11 cellular contexts compared by ENCODE assay signal in the genomic region with DNA sequence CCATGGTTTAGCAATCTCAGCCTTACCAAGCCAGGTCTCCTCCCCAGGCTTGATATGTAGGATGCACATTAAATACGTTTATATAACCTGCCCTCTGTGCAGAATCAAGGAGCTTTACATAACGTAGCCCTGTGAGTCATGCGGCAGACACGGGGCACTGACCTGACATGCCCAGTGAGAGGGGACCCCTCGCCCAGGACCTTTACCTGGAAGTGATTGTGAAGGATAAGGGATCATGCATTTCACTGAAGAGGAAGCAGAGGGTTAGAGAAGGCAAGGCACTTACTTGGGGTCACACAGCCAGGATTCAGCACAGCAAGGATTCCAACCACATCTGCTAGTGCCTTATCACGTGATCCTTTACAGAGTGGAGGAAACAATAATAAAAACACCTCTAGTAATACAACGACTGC. TPM values are rescaled to one million over a fixed set of nuclear protein-coding genes. Genes with fewer than 3 reads are reported as not detected.
DNase-seq lines count a peak whose midpoint lies in the region; ATAC-seq and TF ChIP-seq lines count a peak whose summit lies in the region.
"Had no signal": no experiment of that assay in that cellular context is flagged by ENCODE, and none has a peak within 500 bp of the region (broad histone marks: within the 10 kb centered on the region; RNA-seq: fewer than 3 reads in every experiment).

No MANE protein-coding gene starts in this region.

- intact Hi-C loops in activated B cell treated with CpG ODN at 0.5 μM for 24 hours (cut with micrococcal nuclease) = no loop called here
- intact Hi-C loops in spleen (cut with DNase I; ENCODE audit: low total_unique reads) = no loop called here

- H3K4me1 Mint-ChIP-seq in activated CD4-positive, alpha-beta T cell treated with anti-CD3 and anti-CD28 coated beads, Interleukin-2, amount 10 ng/mL, durations not matched to agents 7 days and 5 days = peaks cover 51% of the 10 kb centered on the region
- H3K4me1 Mint-ChIP-seq in activated B cell treated with CpG ODN at 0.5 μM for 24 hours = peaks cover 51% of the 10 kb centered on the region

- TF ChIP-seq CTCF in activated B cell treated with CpG ODN at 0.5 μM for 24 hours (IDR thresholded peaks at IDR 0.05) (no peak), spleen (IDR thresholded peaks at IDR 0.05 in 8 of 11, conservative IDR thresholded peaks at IDR 0.05 in 3 of 11) (no peak)

- no peak for TF ChIP-seq POLR2A in spleen (IDR thresholded peaks at IDR 0.05)

- no peaks in the 10 kb centered on the region for H3K36me3 Mint-ChIP-seq in activated CD4-positive, alpha-beta T cell treated with anti-CD3 and anti-CD28 coated beads, Interleukin-2, amount 10 ng/mL, durations not matched to agents 7 days and 5 days (ENCODE audit: low read depth)
- peaks cover 3% of the 10 kb centered on the region for H3K36me3 Mint-ChIP-seq in activated B cell treated with CpG ODN at 0.5 μM for 24 hours (ENCODE audit: low read depth)

- H3K27me3 ChIP-seq in esophagus (ENCODE audit: control insufficient read depth in 1 of 2, insufficient read depth in 2 of 2, low read length in 2 of 2) (no peaks in the 10 kb centered on the region), spleen (replicated peaks in 1 of 7) (no peaks in the 10 kb centered on the region)
- H3K27me3 ChIP-seq: gastroesophageal sphincter had no signal

- DNase-seq in activated CD4-positive, alpha-beta T cell treated with anti-CD3 and anti-CD28 coated beads, Interleukin-2, amount 10 ng/mL, durations not matched to agents 7 days and 5 days = no peak
- no peak for DNase-seq in activated CD4-positive, alpha-beta T cell treated with anti-CD3 and anti-CD28 coated beads, Interleukin-2, amount 50 U/mL, for 4 hours
- no peak for DNase-seq in activated B cell treated with CpG ODN at 0.5 μM for 24 hours
- DNase-seq in spleen = no peak
- no peak for DNase-seq in HuH-7 (ENCODE audit: low spot score)
- no peak for DNase-seq in NCI-H1092 treated with DMSO at 0.1 percent for 48 hours (lab: John Stamatoyannopoulos, UW)
- DNase-seq: AML-193, NCI-H524 treated with DMSO at 0.1 percent for 48 hours had no signal

- H3K9me3 ChIP-seq in esophagus (ENCODE audit: control insufficient read depth in 2 of 2, insufficient read depth in 1 of 2, low read depth in 1 of 2, low read length in 1 of 2) (no peaks in the 10 kb centered on the region), spleen (no peaks in the 10 kb centered on the region)
- H3K9me3 ChIP-seq: gastroesophageal sphincter had no signal

- H3K27ac Mint-ChIP-seq in activated CD4-positive, alpha-beta T cell treated with anti-CD3 and anti-CD28 coated beads, Interleukin-2, amount 10 ng/mL, durations not matched to agents 7 days and 5 days = peak overlapping the region; percentile 78
- peak overlapping the region; percentile 53 for H3K27ac Mint-ChIP-seq in activated B cell treated with CpG ODN at 0.5 μM for 24 hours

- CTCF ChIA-PET in activated CD4-positive, alpha-beta T cell treated with anti-CD3 and anti-CD28 coated beads, Interleukin-2, amount 10 ng/mL, durations not matched to agents 7 days and 5 days (lab: Charles Lee) = interaction anchor here (1.4 to 3.1 kb wide), 4 partner anchors 10 to 37 kb away, joined by 6 to 28 read pairs (median 9); no protein-coding TSS in a partner anchor
- CTCF ChIA-PET in activated B cell treated with CpG ODN at 0.5 μM for 24 hours (lab: Charles Lee) = interaction anchor here (1.8 to 2.6 kb wide), 2 partner anchors 9 to 30 kb away, joined by 9 to 15 read pairs; no protein-coding TSS in a partner anchor

- H3K36me3 ChIP-seq in esophagus (ENCODE audit: control insufficient read depth in 2 of 2, insufficient read depth in 2 of 2, low read length in 1 of 2) = no peaks in the 10 kb centered on the region
- no peaks in the 10 kb centered on the region for H3K36me3 ChIP-seq in spleen
- H3K36me3 ChIP-seq: gastroesophageal sphincter had no signal

- no peak for ATAC-seq in activated B cell treated with CpG ODN at 0.5 μM for 24 hours (ENCODE audit: low read depth)
- ATAC-seq in GM18519 (IDR thresholded peaks at IDR 0.05; ENCODE audit: low FRiP score, unreplicated experiment) = no peak
- ATAC-seq: gastroesophageal sphincter had no signal

- no peak overlapping the region for H3K4me3 Mint-ChIP-seq in activated CD4-positive, alpha-beta T cell treated with anti-CD3 and anti-CD28 coated beads, Interleukin-2, amount 10 ng/mL, durations not matched to agents 7 days and 5 days
- H3K4me3 Mint-ChIP-seq in activated B cell treated with CpG ODN at 0.5 μM for 24 hours = peak overlapping the region; percentile 24

- WGBS in esophagus, 2 donors = 41 to 50% methylated on average over 7 of the region's 7 CpGs
- 63 to 78% (median 72%) methylated on average over 7 of the region's 7 CpGs for WGBS in spleen, 5 donors

- no peak overlapping the region for H3K4me3 ChIP-seq in esophagus (ENCODE audit: low read depth in 1 of 2, low read length in 2 of 2)
- H3K4me3 ChIP-seq in spleen = peak overlapping the region in 1 of 8 donors; percentile 63
- H3K4me3 ChIP-seq: gastroesophageal sphincter had no signal

- H3K27me3 Mint-ChIP-seq in activated CD4-positive, alpha-beta T cell treated with anti-CD3 and anti-CD28 coated beads, Interleukin-2, amount 10 ng/mL, durations not matched to agents 7 days and 5 days = no peaks in the 10 kb centered on the region
- no peaks in the 10 kb centered on the region for H3K27me3 Mint-ChIP-seq in activated B cell treated with CpG ODN at 0.5 μM for 24 hours

- no peaks in the 10 kb centered on the region for H3K9me3 Mint-ChIP-seq in activated CD4-positive, alpha-beta T cell treated with anti-CD3 and anti-CD28 coated beads, Interleukin-2, amount 10 ng/mL, durations not matched to agents 7 days and 5 days
- H3K9me3 Mint-ChIP-seq in activated B cell treated with CpG ODN at 0.5 μM for 24 hours = no peaks in the 10 kb centered on the region

- H3K27ac ChIP-seq in esophagus (ENCODE audit: low read depth in 2 of 2, low read length in 1 of 2) = peak overlapping the region; percentile 90 to 93
- peak overlapping the region in 5 of 8 donors; percentile 66 to 88 (median 87) for H3K27ac ChIP-seq in spleen

- POLR2A ChIA-PET in activated CD4-positive, alpha-beta T cell treated with anti-CD3 and anti-CD28 coated beads, Interleukin-2, amount 10 ng/mL, durations not matched to agents 7 days and 5 days (lab: Charles Lee) = no interaction called here
- POLR2A ChIA-PET in activated B cell treated with CpG ODN at 0.5 μM for 24 hours (lab: Charles Lee) = interaction anchor here (0.8 to 2.1 kb wide), 3 partner anchors 19 to 37 kb away, joined by 3 to 6 read pairs (median 4); a partner anchor contains a TSS

- H3K4me1 ChIP-seq in esophagus (ENCODE audit: control insufficient read depth in 2 of 2, insufficient read depth in 2 of 2, low read length in 1 of 2) = peaks cover 0 to 11% of the 10 kb centered on the region in 2 donors
- H3K4me1 ChIP-seq in spleen = peaks cover 25 to 66% (median 47%) of the 10 kb centered on the region in 6 donors

RNA-seq across cellular contexts. Expression of a gene that starts 18.9 kb away (rescaled TPM):
- 10 to 100 TPM; 36.0 to 43.9 TPM for total RNA-seq in activated CD4-positive, alpha-beta T cell treated with anti-CD3 and anti-CD28 coated beads, Interleukin-2, amount 10 ng/mL, durations not matched to agents 7 days and 5 days
- total RNA-seq in activated B cell treated with CpG ODN at 0.5 μM for 24 hours = 16.8 and 20.4 TPM in 2 replicates
- 10 to 100 TPM in 1 of 2 donors, 1 to 10 TPM in 1; 1.1 to 13.8 TPM for polyA plus RNA-seq in esophagus
- total RNA-seq in spleen = 10 to 100 TPM in 2 of 7 donors, 1 to 10 TPM in 4, under 1 TPM in 1; 0.92 to 41.7 (median 1.6) TPM
- 1 to 10 TPM in 2 of 3 donors, under 1 TPM in 1; 0.42 to 2.2 (median 1.3) TPM for polyA plus RNA-seq in spleen

RNA-seq across cellular contexts. Expression of a gene that starts 25.2 kb away (rescaled TPM):
- total RNA-seq in activated CD4-positive, alpha-beta T cell treated with anti-CD3 and anti-CD28 coated beads, Interleukin-2, amount 10 ng/mL, durations not matched to agents 7 days and 5 days = 10 to 100 TPM; 59.9 to 66.1 TPM
- 69.2 and 71.6 TPM in 2 replicates for total RNA-seq in activated B cell treated with CpG ODN at 0.5 μM for 24 hours
- 10 to 100 TPM; 33.3 to 33.4 TPM for polyA plus RNA-seq in esophagus
- 10 to 100 TPM; 47.3 to 69.4 (median 59.7) TPM for total RNA-seq in spleen
- 10 to 100 TPM; 45.3 to 54.6 (median 50.0) TPM for polyA plus RNA-seq in spleen

RNA-seq across cellular contexts. Expression of a gene that starts 42.4 kb away (rescaled TPM):
- total RNA-seq in activated CD4-positive, alpha-beta T cell treated with anti-CD3 and anti-CD28 coated beads, Interleukin-2, amount 10 ng/mL, durations not matched to agents 7 days and 5 days = 1 to 10 TPM; 7.0 to 7.4 TPM
- total RNA-seq in activated B cell treated with CpG ODN at 0.5 μM for 24 hours (6.7 and 6.8 TPM in 2 replicates), spleen (1 to 10 TPM; 2.6 to 4.3 (median 3.1) TPM)
- polyA plus RNA-seq in esophagus (1 to 10 TPM; 6.3 to 6.8 TPM), spleen (1 to 10 TPM; 2.1 to 4.3 (median 2.5) TPM)

RNA-seq across cellular contexts. Expression of a gene that starts 44.0 kb away (rescaled TPM):
- total RNA-seq in activated CD4-positive, alpha-beta T cell treated with anti-CD3 and anti-CD28 coated beads, Interleukin-2, amount 10 ng/mL, durations not matched to agents 7 days and 5 days = 10 to 100 TPM; 15.5 to 17.7 TPM
- 4.0 and 5.1 TPM in 2 replicates for total RNA-seq in activated B cell treated with CpG ODN at 0.5 μM for 24 hours
- polyA plus RNA-seq in esophagus = 100 to 1,000 TPM; 163 to 233 TPM
- 10 to 100 TPM in 5 of 7 donors, 1 to 10 TPM in 2; 3.9 to 18.1 (median 12.5) TPM for total RNA-seq in spleen
- polyA plus RNA-seq in spleen = 10 to 100 TPM in 1 of 3 donors, 1 to 10 TPM in 2; 7.5 to 13.2 (median 8.8) TPM

RNA-seq across cellular contexts. Expression of a gene that starts 48.0 kb away (rescaled TPM):
- total RNA-seq in activated CD4-positive, alpha-beta T cell treated with anti-CD3 and anti-CD28 coated beads, Interleukin-2, amount 10 ng/mL, durations not matched to agents 7 days and 5 days = 1 to 10 TPM; 1.8 to 2.0 TPM
- total RNA-seq in activated B cell treated with CpG ODN at 0.5 μM for 24 hours (1.2 and 1.5 TPM in 2 replicates), spleen (10 to 100 TPM in 6 of 7 donors, 1 to 10 TPM in 1; 9.2 to 22.6 (median 15.1) TPM)
- polyA plus RNA-seq in esophagus (1 to 10 TPM; 2.4 to 5.1 TPM), spleen (1 to 10 TPM; 4.9 to 7.9 (median 7.6) TPM)
